In genomic region chr14:52552063-52552988, GRCh38 we compare ENCODE assay signal across 1 cellular context.
TF ChIP-seq lines count a peak whose summit lies in the region.

TSS of gene GPR137C (plus strand) at chr14:52552836. CDS start at chr14:52553148, 312 bp downstream.
TSS of gene TXNDC16 (minus strand) at chr14:52552505. CDS start at chr14:52543557, 8,948 bp downstream.

TF ChIP-seq in HepG2, 621 proteins besides CTCF, POLR2A, EP300 and RAD21 (continued from another document):
- no peak for TF ChIP-seq NONO (IDR thresholded peaks at IDR 0.05)
- TF ChIP-seq NONO (CRISPR knock-in tag; conservative IDR thresholded peaks at IDR 0.05) = no peak
- no peak for TF ChIP-seq MTF2 (CRISPR knock-in tag; IDR thresholded peaks at IDR 0.05; ENCODE audit: borderline replicate concordance)
- peak; percentile 85 for TF ChIP-seq ZNF781 (CRISPR knock-in tag; IDR thresholded peaks at IDR 0.05; ENCODE audit: borderline replicate concordance, not compliant biosample characterization)
- TF ChIP-seq ZNF281 (CRISPR knock-in tag; IDR thresholded peaks at IDR 0.05; ENCODE audit: borderline replicate concordance) = no peak
- TF ChIP-seq ZFP1 (CRISPR knock-in tag; IDR thresholded peaks at IDR 0.05) = no peak
- peak; percentile 22 for TF ChIP-seq ZNF18 (CRISPR knock-in tag; IDR thresholded peaks at IDR 0.05; ENCODE audit: insufficient replicate concordance)
- TF ChIP-seq ZNF317 (CRISPR knock-in tag; IDR thresholded peaks at IDR 0.05) = 0 out of 2 replicates have a peak, but pooled peaks have one; percentile 36
- TF ChIP-seq ZNF333 (CRISPR knock-in tag; IDR thresholded peaks at IDR 0.05; ENCODE audit: borderline replicate concordance) = no peak
- TF ChIP-seq NCOA1 (CRISPR knock-in tag; IDR thresholded peaks at IDR 0.05) = no peak
- TF ChIP-seq ZNF251 (CRISPR knock-in tag; IDR thresholded peaks at IDR 0.05) = no peak
- no peak for TF ChIP-seq ZBTB34 (CRISPR knock-in tag; IDR thresholded peaks at IDR 0.05)
- TF ChIP-seq SIN3B (IDR thresholded peaks at IDR 0.05; ENCODE audit: low read length) = no peak
- no peak for TF ChIP-seq PRPF4 (IDR thresholded peaks at IDR 0.05; ENCODE audit: low read depth, low read length, poor library complexity, severe bottlenecking)
- no peak for TF ChIP-seq NR3C1 (CRISPR knock-in tag; IDR thresholded peaks at IDR 0.05)
- TF ChIP-seq ZBTB10 (CRISPR knock-in tag; IDR thresholded peaks at IDR 0.05; ENCODE audit: borderline replicate concordance) = no peak
- no peak for TF ChIP-seq ZNF329 (CRISPR knock-in tag; IDR thresholded peaks at IDR 0.05; ENCODE audit: low read depth)
- no peak for TF ChIP-seq JUN (CRISPR knock-in tag; IDR thresholded peaks at IDR 0.05)
- TF ChIP-seq ZFP82 (CRISPR knock-in tag; IDR thresholded peaks at IDR 0.05; ENCODE audit: borderline replicate concordance) = no peak; the same call in 1 of the 2 replicates
- TF ChIP-seq GMEB1 (CRISPR knock-in tag; IDR thresholded peaks at IDR 0.05; ENCODE audit: borderline replicate concordance) = peak; percentile 61; the same call in 1 of the 2 replicates
- no peak for TF ChIP-seq MAF1 (CRISPR knock-in tag; IDR thresholded peaks at IDR 0.05; ENCODE audit: borderline replicate concordance)
- TF ChIP-seq SNAPC5 (CRISPR knock-in tag; IDR thresholded peaks at IDR 0.05; ENCODE audit: borderline replicate concordance) = no peak
- TF ChIP-seq ZKSCAN8 (CRISPR knock-in tag; IDR thresholded peaks at IDR 0.05; ENCODE audit: borderline replicate concordance) = no peak
- TF ChIP-seq ZNF350 (CRISPR knock-in tag; IDR thresholded peaks at IDR 0.05; ENCODE audit: borderline replicate concordance, low read depth) = peak; percentile 87
- no peak for TF ChIP-seq ZNF496 (CRISPR knock-in tag; IDR thresholded peaks at IDR 0.05; ENCODE audit: insufficient replicate concordance)
- TF ChIP-seq RXRB (CRISPR knock-in tag; IDR thresholded peaks at IDR 0.05; ENCODE audit: borderline replicate concordance) = no peak
- no peak for TF ChIP-seq NR2F1 (CRISPR knock-in tag; IDR thresholded peaks at IDR 0.05)
- no peak for TF ChIP-seq NCOA2 (CRISPR knock-in tag; IDR thresholded peaks at IDR 0.05)
- TF ChIP-seq ELF1 (CRISPR knock-in tag; IDR thresholded peaks at IDR 0.05) = peak; percentile 51; the same call in 1 of the 2 replicates
- peak; percentile 83; the same call in 1 of the 2 replicates for TF ChIP-seq ZNF451 (CRISPR knock-in tag; IDR thresholded peaks at IDR 0.05)
- no peak for TF ChIP-seq NR1H2 (CRISPR knock-in tag; IDR thresholded peaks at IDR 0.05; ENCODE audit: borderline replicate concordance, low read depth)
- peak; percentile 6; the same call in 1 of the 2 replicates for TF ChIP-seq TCF7 (IDR thresholded peaks at IDR 0.05; ENCODE audit: low read depth)
- peak; percentile 95 for TF ChIP-seq SP4 (CRISPR knock-in tag; IDR thresholded peaks at IDR 0.05)
- TF ChIP-seq CAMTA2 (CRISPR knock-in tag; IDR thresholded peaks at IDR 0.05; ENCODE audit: borderline replicate concordance) = no peak
- peak; percentile 53 for TF ChIP-seq ZNF784 (CRISPR knock-in tag; IDR thresholded peaks at IDR 0.05; ENCODE audit: borderline replicate concordance)
- no peak for TF ChIP-seq POLR2AphosphoS2 (IDR thresholded peaks at IDR 0.05; ENCODE audit: low read depth, low read length)
- TF ChIP-seq RFXAP (CRISPR knock-in tag; IDR thresholded peaks at IDR 0.05; ENCODE audit: borderline replicate concordance) = no peak; the same call in 1 of the 2 replicates
- TF ChIP-seq ZBTB7A (CRISPR knock-in tag; IDR thresholded peaks at IDR 0.05) = no peak
- TF ChIP-seq ZNF253 (CRISPR knock-in tag; IDR thresholded peaks at IDR 0.05; ENCODE audit: borderline replicate concordance) = no peak
- no peak for TF ChIP-seq TSC22D2 (CRISPR knock-in tag; IDR thresholded peaks at IDR 0.05; ENCODE audit: borderline replicate concordance)
- TF ChIP-seq PRMT3 (CRISPR knock-in tag; IDR thresholded peaks at IDR 0.05; ENCODE audit: borderline replicate concordance, low read depth) = no peak
- no peak for TF ChIP-seq MBNL3 (CRISPR knock-in tag; conservative IDR thresholded peaks at IDR 0.05)
- no peak for TF ChIP-seq PCBP1 (IDR thresholded peaks at IDR 0.05; ENCODE audit: borderline replicate concordance, low read depth, low read length)
- no peak for TF ChIP-seq HMG20A (CRISPR knock-in tag; IDR thresholded peaks at IDR 0.05; ENCODE audit: borderline replicate concordance)
- TF ChIP-seq E2F1 (CRISPR knock-in tag; IDR thresholded peaks at IDR 0.05) = peak; percentile 95
- TF ChIP-seq ZKSCAN1 (IDR thresholded peaks at IDR 0.05; ENCODE audit: low read length) = no peak
- TF ChIP-seq PLSCR1 (CRISPR knock-in tag; IDR thresholded peaks at IDR 0.05; ENCODE audit: borderline replicate concordance) = no peak
- TF ChIP-seq PBX3 (CRISPR knock-in tag; IDR thresholded peaks at IDR 0.05; ENCODE audit: borderline replicate concordance) = peak; percentile 51; the same call in 1 of the 2 replicates
- peak; percentile 80 for TF ChIP-seq KDM5B (CRISPR knock-in tag; IDR thresholded peaks at IDR 0.05; ENCODE audit: borderline replicate concordance)
- no peak for TF ChIP-seq ZNF7 (CRISPR knock-in tag; IDR thresholded peaks at IDR 0.05)
- TF ChIP-seq JUNB (CRISPR knock-in tag; IDR thresholded peaks at IDR 0.05; ENCODE audit: borderline replicate concordance) = no peak
- no peak for TF ChIP-seq RBM22 (optimal IDR thresholded peaks at IDR 0.05; ENCODE audit: low read length)
- TF ChIP-seq SIN3A (IDR thresholded peaks at IDR 0.05; ENCODE audit: borderline replicate concordance, low read depth, low read length) = peak; percentile 97
- TF ChIP-seq ZBTB44 (CRISPR knock-in tag; IDR thresholded peaks at IDR 0.05) = no peak
TF ChIP-seq in HepG2: peak in this region for 216.
